1 cellular context compared by ENCODE assay signal in genomic region chr6:85461806-85462185, GRCh38.
TF ChIP-seq lines count a peak whose summit lies in the region.

No MANE protein-coding gene starts in this region.

TF ChIP-seq in WTC11, 78 proteins besides CTCF, POLR2A, EP300 and RAD21:
- TF ChIP-seq ZNF532 (CRISPR knock-in tag; IDR thresholded peaks at IDR 0.05; ENCODE audit: borderline replicate concordance) (no peak), ZBTB43 (CRISPR knock-in tag; IDR thresholded peaks at IDR 0.05) (no peak), SP1 (CRISPR knock-in tag; conservative IDR thresholded peaks at IDR 0.05) (no peak), ESRRA (CRISPR knock-in tag; IDR thresholded peaks at IDR 0.05; ENCODE audit: borderline replicate concordance) (no peak), TP53 (CRISPR knock-in tag; IDR thresholded peaks at IDR 0.05) (no peak), NR3C1 (CRISPR knock-in tag; conservative IDR thresholded peaks at IDR 0.05; ENCODE audit: low read depth) (no peak), ERG (CRISPR knock-in tag; IDR thresholded peaks at IDR 0.05) (no peak), ZNF138 (CRISPR knock-in tag; conservative IDR thresholded peaks at IDR 0.05) (no peak), ZNF423 (CRISPR knock-in tag; IDR thresholded peaks at IDR 0.05) (no peak), ZNF232 (CRISPR knock-in tag; IDR thresholded peaks at IDR 0.05) (no peak), RORB (CRISPR knock-in tag; IDR thresholded peaks at IDR 0.05) (no peak), E2F4 (CRISPR knock-in tag; IDR thresholded peaks at IDR 0.05; ENCODE audit: borderline replicate concordance, low read depth) (no peak), PRDM15 (CRISPR knock-in tag; IDR thresholded peaks at IDR 0.05) (no peak), NFATC4 (CRISPR knock-in tag; IDR thresholded peaks at IDR 0.05) (no peak), ELF4 (CRISPR knock-in tag; IDR thresholded peaks at IDR 0.05; ENCODE audit: low read depth) (no peak)
